8 cellular contexts compared by ENCODE assay signal in the genomic region with DNA sequence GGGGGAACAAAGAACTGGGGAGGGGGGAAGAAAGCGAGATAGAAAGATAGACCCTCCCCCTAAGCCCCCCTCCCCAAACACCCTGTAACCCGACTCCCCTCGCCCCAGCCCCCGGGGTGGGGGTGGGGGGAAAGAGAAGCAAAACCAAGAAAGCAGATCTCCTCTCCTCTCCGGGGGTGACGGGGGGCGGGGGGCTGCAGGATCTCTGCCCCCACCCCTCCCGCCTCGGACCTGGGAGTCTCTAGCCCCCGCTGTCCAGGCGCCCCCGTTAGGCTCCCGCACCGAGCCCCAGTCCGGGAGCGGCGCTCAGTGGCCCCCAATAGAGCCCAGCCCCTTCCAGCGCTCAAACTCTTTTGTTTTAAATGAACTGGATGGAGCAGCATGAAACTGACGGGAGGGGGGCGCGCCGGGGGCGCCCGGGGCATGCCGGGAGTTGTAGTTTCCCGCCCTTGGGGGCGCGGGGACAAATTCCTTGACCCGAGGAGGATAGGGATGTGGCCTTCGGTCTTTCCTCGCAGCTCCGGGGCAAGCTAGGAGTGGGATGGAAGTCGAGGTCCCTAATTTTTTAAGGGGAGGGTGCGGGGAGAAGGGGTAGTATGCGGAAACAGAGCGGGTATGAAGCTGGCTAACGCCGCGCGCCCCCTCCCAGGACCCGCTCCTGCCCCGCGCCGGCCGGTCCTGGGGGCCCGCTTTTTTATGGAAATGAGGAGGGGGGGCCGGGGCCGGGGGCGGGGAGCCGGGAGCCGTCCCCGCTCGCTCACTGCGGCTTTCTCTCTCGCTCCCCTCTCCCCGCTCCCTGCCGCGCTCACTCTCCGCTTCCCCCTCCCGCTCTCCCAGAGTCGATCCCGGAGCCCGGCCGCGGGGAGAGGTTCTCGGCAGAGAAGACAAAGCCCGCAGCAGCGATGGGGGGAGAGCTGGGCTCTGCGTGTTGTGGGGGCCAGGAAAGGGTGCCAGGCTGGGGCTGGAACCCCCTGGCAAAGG. TPM values are rescaled to one million over a fixed set of nuclear protein-coding genes. Genes with fewer than 3 reads are reported as not detected.
A peak's percentile ranks its signal among the peaks of the same experiment; 100 is the strongest.
DNase-seq lines count a peak whose midpoint lies in the region; ATAC-seq and TF ChIP-seq lines count a peak whose summit lies in the region.

A gene with protein sequence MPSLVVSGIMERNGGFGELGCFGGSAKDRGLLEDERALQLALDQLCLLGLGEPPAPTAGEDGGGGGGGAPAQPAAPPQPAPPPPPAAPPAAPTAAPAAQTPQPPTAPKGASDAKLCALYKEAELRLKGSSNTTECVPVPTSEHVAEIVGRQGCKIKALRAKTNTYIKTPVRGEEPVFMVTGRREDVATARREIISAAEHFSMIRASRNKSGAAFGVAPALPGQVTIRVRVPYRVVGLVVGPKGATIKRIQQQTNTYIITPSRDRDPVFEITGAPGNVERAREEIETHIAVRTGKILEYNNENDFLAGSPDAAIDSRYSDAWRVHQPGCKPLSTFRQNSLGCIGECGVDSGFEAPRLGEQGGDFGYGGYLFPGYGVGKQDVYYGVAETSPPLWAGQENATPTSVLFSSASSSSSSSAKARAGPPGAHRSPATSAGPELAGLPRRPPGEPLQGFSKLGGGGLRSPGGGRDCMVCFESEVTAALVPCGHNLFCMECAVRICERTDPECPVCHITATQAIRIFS (minus strand): TSS at position 355 of the 981 bp plus-strand sequence. CDS start 467 bp downstream, outside the sequence.

- H3K36me3 ChIP-seq in body of pancreas (replicated peaks in 1 of 2; ENCODE audit: insufficient read depth in 1 of 2, low read depth in 2 of 2) = no peaks in the 10 kb centered on the region

- peak within 1 kb of the TSS; percentile 50 to 93 for H3K4me3 ChIP-seq in body of pancreas

- ATAC-seq in body of pancreas (peak; percentile 83), HG03469 (IDR thresholded peaks at IDR 0.05; ENCODE audit: unreplicated experiment) (no peak)

- peak; percentile 24 for TF ChIP-seq POLR2A in GM19099 (IDR thresholded peaks at IDR 0.05; ENCODE audit: extremely low read depth, insufficient read length, low read depth)
- peak in 2 of 3 donors; percentile 8 to 29 for TF ChIP-seq POLR2A in body of pancreas (IDR thresholded peaks at IDR 0.05)

- H3K9me3 ChIP-seq in body of pancreas = no peaks in the 10 kb centered on the region

- WGBS in body of pancreas, 2 donors = 0 to 2% methylated on average over 24 to 56 of the region's 69 CpGs

- peak within 1 kb of the TSS in 3 of 4 donors; percentile 28 to 62 (median 30) for H3K27ac ChIP-seq in body of pancreas

- DNase-seq in A172 (ENCODE audit: low spot score) (peak; percentile 85), NCI-H187 treated with DMSO at 0.1 percent for 48 hours (lab: John Stamatoyannopoulos, UW) (peak; percentile 59), T1000 (lab: John Stamatoyannopoulos, UW) (peak; percentile 44), body of pancreas (peak; percentile 61 to 74 (median 70)), iPS DF 19.7 (ENCODE audit: low read depth, low spot score) (peak; percentile 99), renal cortical epithelial cell (ENCODE audit: low read depth) (peak; percentile 33)

- intact Hi-C loops in body of pancreas (cut with DNase I) = no loop called here

- H3K27me3 ChIP-seq in body of pancreas = no peaks in the 10 kb centered on the region

- H3K4me1 ChIP-seq in body of pancreas = peaks cover 24% of the 10 kb centered on the region

- no peak for TF ChIP-seq CTCF in body of pancreas (IDR thresholded peaks at IDR 0.05)

RNA-seq across cellular contexts. Expression of the gene that starts here (rescaled TPM):
- 11.2 and 12.5 TPM in 2 replicates for total RNA-seq in A172 (2014; rRNA removed; shearing (Covaris generic))
- total RNA-seq in body of pancreas (1 to 10 TPM in 1 of 2 donors, under 1 TPM in 1; 0.99 to 4.7 TPM), renal cortical epithelial cell (5.0 and 7.1 TPM in 2 replicates)

Comparison
In these comparisons a context has a peak if more than half of its experiments do, and no peak if none do; other contexts are left out.
1. DNase-seq: peak in every context shown above with its lines; median percentile 99 in iPS DF 19.7; 85 in A172; 70 in body of pancreas; 59 in NCI-H187 treated with DMSO at 0.1 percent for 48 hours; 44 in T1000; 33 in renal cortical epithelial cell.